10 cellular contexts compared by ENCODE assay signal in the genomic region with DNA sequence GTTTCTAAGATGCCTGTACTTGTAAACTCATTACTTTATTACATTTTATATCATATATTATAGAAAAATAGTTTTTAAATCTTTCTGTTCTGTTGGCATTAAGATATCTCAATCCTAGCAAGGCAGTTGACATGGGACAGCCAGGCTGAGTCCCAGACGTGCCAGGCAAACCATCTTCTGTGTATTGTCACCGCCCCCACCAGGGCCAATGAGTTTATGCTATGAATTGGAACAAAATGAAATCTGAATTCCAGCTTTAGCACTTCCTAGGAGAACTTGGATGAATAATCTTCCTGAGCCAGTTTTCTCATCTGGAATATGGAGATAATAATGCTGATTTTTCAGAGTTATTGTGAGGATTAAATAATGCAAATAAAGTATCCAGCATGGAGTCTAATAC.
DNase-seq lines count a peak whose midpoint lies in the region; ATAC-seq and TF ChIP-seq lines count a peak whose summit lies in the region.
"Had no signal": no experiment of that assay in that cellular context is flagged by ENCODE, and none has a peak within 500 bp of the region (broad histone marks: within the 10 kb centered on the region; RNA-seq: fewer than 3 reads in every experiment).

No MANE protein-coding gene starts in this region.

- H3K36me3 Mint-ChIP-seq in activated CD8-positive, alpha-beta memory T cell treated with anti-CD3 and anti-CD28 coated beads, Interleukin-2, amount 10 ng/mL, durations not matched to agents 7 days and 5 days: no peaks in the 10 kb centered on the region

- H3K9me3 ChIP-seq in MG63: no peaks in the 10 kb centered on the region

- H3K27me3 Mint-ChIP-seq in activated CD8-positive, alpha-beta memory T cell treated with anti-CD3 and anti-CD28 coated beads, Interleukin-2, amount 10 ng/mL, durations not matched to agents 7 days and 5 days: peaks cover 23% of the 10 kb centered on the region

- peaks cover 3% of the 10 kb centered on the region for H3K27me3 ChIP-seq in MG63

- no peak overlapping the region for H3K4me3 ChIP-seq in LNCaP clone FGC (ENCODE audit: low read depth, low read length)
- no peak overlapping the region for H3K4me3 ChIP-seq in epithelial cell of esophagus (ENCODE audit: low read length)
- no peak overlapping the region for H3K4me3 ChIP-seq in MG63

- peak; percentile 9 for DNase-seq in activated CD8-positive, alpha-beta memory T cell treated with anti-CD3 and anti-CD28 coated beads, Interleukin-2, amount 50 U/mL, for 1 hour (ENCODE audit: extremely low read depth)
- DNase-seq in activated CD8-positive, alpha-beta memory T cell treated with anti-CD3 and anti-CD28 coated beads, Interleukin-2, amount 10 ng/mL, durations not matched to agents 7 days and 5 days: no peak
- DNase-seq in LNCaP clone FGC (ENCODE audit: low read depth): no peak
- peak; percentile 44 for DNase-seq in epithelial cell of esophagus (ENCODE audit: low read depth)
- DNase-seq in renal cortical epithelial cell (ENCODE audit: low read depth): peak; percentile 17
- DNase-seq in cerebellar nuclear complex (lab: John Stamatoyannopoulos, UW): no peak
- DNase-seq in MG63: no peak
- no peak for DNase-seq in NCI-H510A treated with DMSO at 0.1 percent for 48 hours (lab: John Stamatoyannopoulos, UW)
- DNase-seq: DMS79, nucleus accumbens had no signal

- H3K9me3 Mint-ChIP-seq in activated CD8-positive, alpha-beta memory T cell treated with anti-CD3 and anti-CD28 coated beads, Interleukin-2, amount 10 ng/mL, durations not matched to agents 7 days and 5 days (ENCODE audit: low read depth): peaks cover under 1% of the 10 kb centered on the region

- H3K27ac Mint-ChIP-seq in activated CD8-positive, alpha-beta memory T cell treated with anti-CD3 and anti-CD28 coated beads, Interleukin-2, amount 10 ng/mL, durations not matched to agents 7 days and 5 days: no peak overlapping the region

- H3K36me3 ChIP-seq in MG63: no peaks in the 10 kb centered on the region

- peak; percentile 29; the same call in 1 of the 2 replicates for TF ChIP-seq CTCF in LNCaP clone FGC (IDR thresholded peaks at IDR 0.05; ENCODE audit: control insufficient read depth, extremely low read depth, insufficient read depth)
- TF ChIP-seq CTCF in epithelial cell of esophagus (IDR thresholded peaks at IDR 0.05; ENCODE audit: insufficient read depth, low read depth, low read length, missing control alignments): peak; percentile 57

- no peak overlapping the region for H3K4me3 Mint-ChIP-seq in activated CD8-positive, alpha-beta memory T cell treated with anti-CD3 and anti-CD28 coated beads, Interleukin-2, amount 10 ng/mL, durations not matched to agents 7 days and 5 days

- no peaks in the 10 kb centered on the region for H3K4me1 Mint-ChIP-seq in activated CD8-positive, alpha-beta memory T cell treated with anti-CD3 and anti-CD28 coated beads, Interleukin-2, amount 10 ng/mL, durations not matched to agents 7 days and 5 days

- CTCF ChIA-PET in activated CD8-positive, alpha-beta memory T cell treated with anti-CD3 and anti-CD28 coated beads, Interleukin-2, amount 10 ng/mL, durations not matched to agents 7 days and 5 days (lab: Charles Lee): interaction anchor here (1.4 kb wide), 1 partner anchor 350 kb away, joined by 3 read pairs; no protein-coding TSS in a partner anchor

- ATAC-seq in activated CD8-positive, alpha-beta memory T cell treated with anti-CD3 and anti-CD28 coated beads, Interleukin-2, amount 10 ng/mL, durations not matched to agents 7 days and 5 days: no peak

Comparison
In these comparisons a context has a peak if more than half of its experiments do, and no peak if none do; other contexts are left out.
1. DNase-seq: peak in activated CD8-positive, alpha-beta memory T cell treated with anti-CD3 and anti-CD28 coated beads, Interleukin-2, amount 50 U/mL, for 1 hour (single experiment), epithelial cell of esophagus (single experiment) and renal cortical epithelial cell (single experiment); none in activated CD8-positive, alpha-beta memory T cell treated with anti-CD3 and anti-CD28 coated beads, Interleukin-2, amount 10 ng/mL, durations not matched to agents 7 days and 5 days (single experiment), LNCaP clone FGC (single experiment), cerebellar nuclear complex (0 of 2), MG63 (single experiment) and NCI-H510A treated with DMSO at 0.1 percent for 48 hours (single experiment).